Comparison of ENCODE assay signal across 20 cellular contexts in the genomic region with DNA sequence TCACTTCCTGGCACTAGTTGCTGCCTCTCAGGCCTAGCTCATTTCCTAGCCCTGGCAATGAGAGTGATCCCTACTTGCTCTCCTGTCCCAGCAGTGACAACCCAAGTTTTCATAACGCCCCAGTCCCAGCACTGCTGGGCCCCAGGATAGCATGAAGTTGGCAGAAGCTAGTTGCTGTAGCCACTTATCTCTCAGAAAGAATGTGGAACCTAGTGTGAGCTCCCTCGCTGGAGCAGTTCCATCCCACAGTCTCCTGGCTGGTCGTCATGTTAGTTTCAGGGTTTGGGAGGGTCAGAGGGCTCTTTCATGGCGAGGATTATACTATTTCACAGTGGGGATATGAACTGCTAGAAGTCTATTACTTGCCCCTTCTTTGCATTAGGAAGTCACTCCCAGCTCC. TPM values are rescaled to one million over a fixed set of nuclear protein-coding genes. Genes with fewer than 3 reads are reported as not detected.
"Had no signal": no experiment of that assay in that cellular context is flagged by ENCODE, and none has a peak within 500 bp of the region (broad histone marks: within the 10 kb centered on the region; RNA-seq: fewer than 3 reads in every experiment).

No MANE protein-coding gene starts in this region.

- DNase-seq: activated CD4-positive, alpha-beta T cell treated with anti-CD3 and anti-CD28 coated beads, Interleukin-2, amount 50 U/mL, for 1 hour; activated naive CD8-positive, alpha-beta T cell treated with anti-CD3 and anti-CD28 coated beads, Interleukin-2, amount 10 ng/mL, durations not matched to agents 7 days and 5 days; anterior cingulate cortex; colonic mucosa; foreskin fibroblast; head of caudate nucleus; immature natural killer cell; right lobe of liver; stimulated activated CD4-positive, alpha-beta T cell treated with anti-CD3 and anti-CD28 coated beads, Interleukin-1b, Interleukin-23, amount 100 ng/mL, for 48 hours; T-helper 9 cell had no signal

- H3K4me3 ChIP-seq: colonic mucosa, right lobe of liver, thoracic aorta had no signal

- FAIRE-seq: endometrium had no signal

RNA-seq across cellular contexts. Expression of gene PF4, which starts 5.1 kb away (rescaled TPM):
- total RNA-seq: activated CD8-positive, alpha-beta memory T cell treated with anti-CD3 and anti-CD28 coated beads for 36 hours; activated naive CD8-positive, alpha-beta T cell treated with anti-CD3 and anti-CD28 coated beads, Interleukin-2, amount 10 ng/mL, durations not matched to agents 7 days and 5 days; activated T-helper 1 cell treated with anti-CD3 and anti-CD28 coated beads, Interleukin-12 subunit alpha, Interleukin-12 subunit beta, Interleukin-2, Interleukin-4 antibody, amounts not matched to agents 30 ng/mL and 10 ng/mL and 1 ng/mL, durations not matched to agents 14 hours and 24 hours and 36 hours; lower leg skin; neural crest cell; osteocyte; pulmonary artery endothelial cell; thoracic aorta; ureter had no signal
- polyA plus RNA-seq: esophagus had no signal

RNA-seq across cellular contexts. Expression of gene PPBP, which starts 11.3 kb away (rescaled TPM):
- total RNA-seq: activated CD8-positive, alpha-beta memory T cell treated with anti-CD3 and anti-CD28 coated beads for 36 hours; activated naive CD8-positive, alpha-beta T cell treated with anti-CD3 and anti-CD28 coated beads, Interleukin-2, amount 10 ng/mL, durations not matched to agents 7 days and 5 days; activated T-helper 1 cell treated with anti-CD3 and anti-CD28 coated beads, Interleukin-12 subunit alpha, Interleukin-12 subunit beta, Interleukin-2, Interleukin-4 antibody, amounts not matched to agents 30 ng/mL and 10 ng/mL and 1 ng/mL, durations not matched to agents 14 hours and 24 hours and 36 hours; colonic mucosa; neural crest cell; osteocyte; pulmonary artery endothelial cell; thoracic aorta; ureter had no signal

RNA-seq across cellular contexts. Expression of gene CXCL5, which starts 21.8 kb away (rescaled TPM):
- total RNA-seq: activated CD8-positive, alpha-beta memory T cell treated with anti-CD3 and anti-CD28 coated beads for 36 hours; activated naive CD8-positive, alpha-beta T cell treated with anti-CD3 and anti-CD28 coated beads, Interleukin-2, amount 10 ng/mL, durations not matched to agents 7 days and 5 days; activated T-helper 1 cell treated with anti-CD3 and anti-CD28 coated beads, Interleukin-12 subunit alpha, Interleukin-12 subunit beta, Interleukin-2, Interleukin-4 antibody, amounts not matched to agents 30 ng/mL and 10 ng/mL and 1 ng/mL, durations not matched to agents 14 hours and 24 hours and 36 hours; lower leg skin; ureter had no signal
